19 cellular contexts compared by ENCODE assay signal in genomic region chr12:11807453-11807852, GRCh38.
DNase-seq lines count a peak whose midpoint lies in the region; ATAC-seq and TF ChIP-seq lines count a peak whose summit lies in the region.
"Had no signal": no experiment of that assay in that cellular context is flagged by ENCODE, and none has a peak within 500 bp of the region (broad histone marks: within the 10 kb centered on the region; RNA-seq: fewer than 3 reads in every experiment).

No MANE protein-coding gene starts in this region.

- H3K27me3 Mint-ChIP-seq in activated T-cell treated with anti-CD3 and anti-CD28 coated beads, Interleukin-2, amount 50 U/mL, for 24 hours, result no peaks in the 10 kb centered on the region
- H3K27me3 Mint-ChIP-seq: activated CD8-positive, alpha-beta memory T cell treated with anti-CD3 and anti-CD28 coated beads, Interleukin-2, amount 10 ng/mL, durations not matched to agents 7 days and 5 days; activated naive CD4-positive, alpha-beta T cell treated with anti-CD3 and anti-CD28 coated beads, Interleukin-2, amount 50 U/mL, for 24 hours; CD4-positive, CD25-positive, alpha-beta regulatory T cell had no signal

- H3K9me3 ChIP-seq in OCI-LY1 (ENCODE audit: low read length) (no peaks in the 10 kb centered on the region), tibial artery (no peaks in the 10 kb centered on the region)

- TF ChIP-seq CTCF in OCI-LY1 (IDR thresholded peaks at IDR 0.05; ENCODE audit: low read length) (no peak), tibial artery (IDR thresholded peaks at IDR 0.05) (no peak)

- intact Hi-C loops in tibial artery (cut with DNase I; ENCODE audit: low total_unique reads), result no loop called here

- no peaks in the 10 kb centered on the region for H4K20me1 ChIP-seq in OCI-LY1 (ENCODE audit: insufficient read depth, low read length)

- H3K27ac ChIP-seq in OCI-LY1 (ENCODE audit: low read depth, low read length, poor library complexity, severe bottlenecking), result peak overlapping the region; percentile 96
- no peak overlapping the region for H3K27ac ChIP-seq in caudate nucleus (ENCODE audit: low read depth, low read length)
- H3K27ac ChIP-seq in tibial artery, result no peak overlapping the region
- H3K27ac ChIP-seq: brain microvascular endothelial cell had no signal

- H3K27ac Mint-ChIP-seq in activated T-cell treated with anti-CD3 and anti-CD28 coated beads, Interleukin-2, amount 50 U/mL, for 24 hours, result no peak overlapping the region
- H3K27ac Mint-ChIP-seq: activated CD8-positive, alpha-beta memory T cell treated with anti-CD3 and anti-CD28 coated beads, Interleukin-2, amount 10 ng/mL, durations not matched to agents 7 days and 5 days had no signal

- H3K9ac ChIP-seq in OCI-LY1 (ENCODE audit: low read length), result peak overlapping the region; percentile 35; the same call in 1 of the 2 replicates

- H3K9me3 Mint-ChIP-seq in activated T-cell treated with anti-CD3 and anti-CD28 coated beads, Interleukin-2, amount 50 U/mL, for 24 hours, result no peaks in the 10 kb centered on the region
- H3K9me3 Mint-ChIP-seq: activated naive CD4-positive, alpha-beta T cell treated with anti-CD3 and anti-CD28 coated beads, Interleukin-2, amount 50 U/mL, for 24 hours; CD4-positive, CD25-positive, alpha-beta regulatory T cell; GM23338; neural crest cell had no signal

- H3K36me3 ChIP-seq in OCI-LY1 (ENCODE audit: insufficient read depth, low read length) (no peaks in the 10 kb centered on the region), tibial artery (no peaks in the 10 kb centered on the region)
- H3K36me3 ChIP-seq: brain microvascular endothelial cell had no signal

- H3K4me3 ChIP-seq in OCI-LY1 (ENCODE audit: low read depth, low read length, poor library complexity, severe bottlenecking), result no peak overlapping the region
- H3K4me3 ChIP-seq in tibial artery, result no peak overlapping the region
- H3K4me3 ChIP-seq: GM23338 had no signal

- DNase-seq in NCI-H2029 treated with DMSO at 0.1 percent for 48 hours (lab: John Stamatoyannopoulos, UW) (peak; percentile 79), cortex of kidney (lab: John Stamatoyannopoulos, UW) (no peak), caudate nucleus (lab: John Stamatoyannopoulos, UW) (no peak), tibial artery (no peak)
- no peak for DNase-seq in activated T-cell treated with anti-CD3 and anti-CD28 coated beads, Interleukin-2, amount 50 U/mL, for 24 hours
- DNase-seq: activated CD4-positive, CD25-positive, alpha-beta regulatory T cell; activated CD8-positive, alpha-beta memory T cell treated with anti-CD3 and anti-CD28 coated beads, Interleukin-2, amount 10 ng/mL, durations not matched to agents 7 days and 5 days; brain microvascular endothelial cell; foreskin melanocyte; KBM-7; mammary epithelial cell; NCI-H226; retina had no signal

- no peaks in the 10 kb centered on the region for H3F3A ChIP-seq in OCI-LY1 (ENCODE audit: insufficient read depth, low read length)

- no peak overlapping the region for H2AFZ ChIP-seq in OCI-LY1 (ENCODE audit: low read length)
- H2AFZ ChIP-seq: GM23338 had no signal

- no peak overlapping the region for H3K4me3 Mint-ChIP-seq in activated T-cell treated with anti-CD3 and anti-CD28 coated beads, Interleukin-2, amount 50 U/mL, for 24 hours
- H3K4me3 Mint-ChIP-seq: activated CD8-positive, alpha-beta memory T cell treated with anti-CD3 and anti-CD28 coated beads, Interleukin-2, amount 10 ng/mL, durations not matched to agents 7 days and 5 days; activated naive CD4-positive, alpha-beta T cell treated with anti-CD3 and anti-CD28 coated beads, Interleukin-2, amount 50 U/mL, for 24 hours; CD4-positive, CD25-positive, alpha-beta regulatory T cell; GM23338; neural crest cell had no signal

- no peaks in the 10 kb centered on the region for H3K27me3 ChIP-seq in OCI-LY1 (ENCODE audit: insufficient read depth, low read length)
- H3K27me3 ChIP-seq in tibial artery, result no peaks in the 10 kb centered on the region
- H3K27me3 ChIP-seq: brain microvascular endothelial cell had no signal

- H3K4me1 Mint-ChIP-seq in activated T-cell treated with anti-CD3 and anti-CD28 coated beads, Interleukin-2, amount 50 U/mL, for 24 hours (ENCODE audit: low read depth), result peaks cover 55% of the 10 kb centered on the region

- H3K4me2 ChIP-seq in OCI-LY1 (ENCODE audit: low read length), result peak overlapping the region; percentile 27

- no peaks in the 10 kb centered on the region for H3K9me2 ChIP-seq in OCI-LY1 (ENCODE audit: low read depth, low read length)

- H3K4me1 ChIP-seq in OCI-LY1 (ENCODE audit: insufficient read depth, low read length, severe bottlenecking) (peaks cover 69% of the 10 kb centered on the region), tibial artery (peaks cover 0 to 43% (median 17%) of the 10 kb centered on the region in 4 donors)

- no peaks in the 10 kb centered on the region for H3K79me2 ChIP-seq in OCI-LY1 (ENCODE audit: insufficient read depth, low read length)

- peak; percentile 54 for ATAC-seq in HG03354 (IDR thresholded peaks at IDR 0.05; ENCODE audit: poor library complexity, severe bottlenecking, unreplicated experiment)
- ATAC-seq: activated CD8-positive, alpha-beta memory T cell treated with anti-CD3 and anti-CD28 coated beads, Interleukin-2, amount 10 ng/mL, durations not matched to agents 7 days and 5 days; GM23338 had no signal

- peaks cover 49% of the 10 kb centered on the region for H3K36me3 Mint-ChIP-seq in activated T-cell treated with anti-CD3 and anti-CD28 coated beads, Interleukin-2, amount 50 U/mL, for 24 hours (ENCODE audit: low read depth)
